In genomic region chr12:108860443-108860842, GRCh38 we compare ENCODE assay signal across 1 cellular context.
TF ChIP-seq lines count a peak whose summit lies in the region.

No MANE protein-coding gene starts in this region.

TF ChIP-seq in GM12878, 131 proteins besides CTCF, POLR2A, EP300 and RAD21 (continued from another document):
- TF ChIP-seq ZNF687 (IDR thresholded peaks at IDR 0.05) (no peak), ETV6 (conservative IDR thresholded peaks at IDR 0.05 in 1 of 2, IDR thresholded peaks at IDR 0.05 in 1 of 2; ENCODE audit: borderline replicate concordance in 1 of 2, low read depth in 1 of 2) (no peak), ZSCAN29 (IDR thresholded peaks at IDR 0.05) (no peak), CBX3 (IDR thresholded peaks at IDR 0.05; ENCODE audit: borderline replicate concordance, low read depth) (no peak), ZNF217 (IDR thresholded peaks at IDR 0.05) (no peak), SUPT20H (IDR thresholded peaks at IDR 0.05; ENCODE audit: borderline replicate concordance, control insufficient read depth, low read depth, low read length) (no peak), MTA2 (IDR thresholded peaks at IDR 0.05; ENCODE audit: low read depth) (0 out of 2 replicates have a peak, but pooled peaks have one; percentile 42), EGR1 (IDR thresholded peaks at IDR 0.05; ENCODE audit: borderline replicate concordance in 1 of 2, low read depth in 2 of 2, low read length in 2 of 2) (no peak), TAF1 (IDR thresholded peaks at IDR 0.05; ENCODE audit: borderline replicate concordance, low read depth, low read length) (no peak), ATF7 (IDR thresholded peaks at IDR 0.05; ENCODE audit: low read depth) (peak; percentile 40; the same call in 1 of the 2 replicates), BMI1 (IDR thresholded peaks at IDR 0.05; ENCODE audit: borderline replicate concordance) (no peak), CHD4 (IDR thresholded peaks at IDR 0.05) (no peak), POU2F2 (IDR thresholded peaks at IDR 0.05; ENCODE audit: borderline replicate concordance, low read depth, low read length) (no peak), DPF2 (IDR thresholded peaks at IDR 0.05) (peak; percentile 82; the same call in 1 of the 2 replicates), PBX3 (IDR thresholded peaks at IDR 0.05; ENCODE audit: insufficient replicate concordance, low read depth, low read length) (no peak), LARP7 (IDR thresholded peaks at IDR 0.05) (no peak), IRF3 (IDR thresholded peaks at IDR 0.05) (no peak), ATF2 (IDR thresholded peaks at IDR 0.05; ENCODE audit: low read length) (no peak), JUND (IDR thresholded peaks at IDR 0.05; ENCODE audit: low read depth, low read length) (no peak), MYC (IDR thresholded peaks at IDR 0.05; ENCODE audit: insufficient read depth, insufficient read length, insufficient replicate concordance, low read length, severe bottlenecking) (no peak), NFYA (IDR thresholded peaks at IDR 0.05; ENCODE audit: borderline replicate concordance, low read depth, low read length) (no peak), HDAC6 (IDR thresholded peaks at IDR 0.05; ENCODE audit: unreplicated experiment) (no peak), YBX1 (IDR thresholded peaks at IDR 0.05) (no peak), RUNX3 (IDR thresholded peaks at IDR 0.05; ENCODE audit: low read length) (0 out of 2 replicates have a peak, but pooled peaks have one; percentile 7), RB1 (IDR thresholded peaks at IDR 0.05; ENCODE audit: borderline replicate concordance) (no peak), PAX5 (IDR thresholded peaks at IDR 0.05; ENCODE audit: borderline replicate concordance, low read depth, low read length) (no peak), NR2F1 (conservative IDR thresholded peaks at IDR 0.05) (no peak), POLR2AphosphoS5 (IDR thresholded peaks at IDR 0.05; ENCODE audit: low read length) (no peak), NFXL1 (IDR thresholded peaks at IDR 0.05; ENCODE audit: borderline replicate concordance) (no peak), SPI1 (IDR thresholded peaks at IDR 0.05; ENCODE audit: borderline replicate concordance, insufficient read depth, low read depth, low read length) (peak; percentile 95), KLF5 (IDR thresholded peaks at IDR 0.05; ENCODE audit: partially characterized antibody) (no peak), JUNB (IDR thresholded peaks at IDR 0.05) (no peak), USF2 (IDR thresholded peaks at IDR 0.05; ENCODE audit: borderline replicate concordance, low read depth, low read length) (no peak), SIX5 (IDR thresholded peaks at IDR 0.05; ENCODE audit: low read depth, low read length, severe bottlenecking) (no peak), MEF2A (IDR thresholded peaks at IDR 0.05; ENCODE audit: insufficient read depth, low read depth, low read length) (no peak), EED (IDR thresholded peaks at IDR 0.05; ENCODE audit: low read depth) (peak; percentile 72; the same call in 1 of the 2 replicates), SKIL (IDR thresholded peaks at IDR 0.05; ENCODE audit: low read depth, poor library complexity, severe bottlenecking) (no peak), MTA3 (IDR thresholded peaks at IDR 0.05; ENCODE audit: borderline replicate concordance, low read length) (no peak), PAX8 (IDR thresholded peaks at IDR 0.05) (no peak), TCF7 (IDR thresholded peaks at IDR 0.05; ENCODE audit: borderline replicate concordance) (no peak), ZNF24 (IDR thresholded peaks at IDR 0.05) (no peak)
- TF ChIP-seq, protein P1, sequence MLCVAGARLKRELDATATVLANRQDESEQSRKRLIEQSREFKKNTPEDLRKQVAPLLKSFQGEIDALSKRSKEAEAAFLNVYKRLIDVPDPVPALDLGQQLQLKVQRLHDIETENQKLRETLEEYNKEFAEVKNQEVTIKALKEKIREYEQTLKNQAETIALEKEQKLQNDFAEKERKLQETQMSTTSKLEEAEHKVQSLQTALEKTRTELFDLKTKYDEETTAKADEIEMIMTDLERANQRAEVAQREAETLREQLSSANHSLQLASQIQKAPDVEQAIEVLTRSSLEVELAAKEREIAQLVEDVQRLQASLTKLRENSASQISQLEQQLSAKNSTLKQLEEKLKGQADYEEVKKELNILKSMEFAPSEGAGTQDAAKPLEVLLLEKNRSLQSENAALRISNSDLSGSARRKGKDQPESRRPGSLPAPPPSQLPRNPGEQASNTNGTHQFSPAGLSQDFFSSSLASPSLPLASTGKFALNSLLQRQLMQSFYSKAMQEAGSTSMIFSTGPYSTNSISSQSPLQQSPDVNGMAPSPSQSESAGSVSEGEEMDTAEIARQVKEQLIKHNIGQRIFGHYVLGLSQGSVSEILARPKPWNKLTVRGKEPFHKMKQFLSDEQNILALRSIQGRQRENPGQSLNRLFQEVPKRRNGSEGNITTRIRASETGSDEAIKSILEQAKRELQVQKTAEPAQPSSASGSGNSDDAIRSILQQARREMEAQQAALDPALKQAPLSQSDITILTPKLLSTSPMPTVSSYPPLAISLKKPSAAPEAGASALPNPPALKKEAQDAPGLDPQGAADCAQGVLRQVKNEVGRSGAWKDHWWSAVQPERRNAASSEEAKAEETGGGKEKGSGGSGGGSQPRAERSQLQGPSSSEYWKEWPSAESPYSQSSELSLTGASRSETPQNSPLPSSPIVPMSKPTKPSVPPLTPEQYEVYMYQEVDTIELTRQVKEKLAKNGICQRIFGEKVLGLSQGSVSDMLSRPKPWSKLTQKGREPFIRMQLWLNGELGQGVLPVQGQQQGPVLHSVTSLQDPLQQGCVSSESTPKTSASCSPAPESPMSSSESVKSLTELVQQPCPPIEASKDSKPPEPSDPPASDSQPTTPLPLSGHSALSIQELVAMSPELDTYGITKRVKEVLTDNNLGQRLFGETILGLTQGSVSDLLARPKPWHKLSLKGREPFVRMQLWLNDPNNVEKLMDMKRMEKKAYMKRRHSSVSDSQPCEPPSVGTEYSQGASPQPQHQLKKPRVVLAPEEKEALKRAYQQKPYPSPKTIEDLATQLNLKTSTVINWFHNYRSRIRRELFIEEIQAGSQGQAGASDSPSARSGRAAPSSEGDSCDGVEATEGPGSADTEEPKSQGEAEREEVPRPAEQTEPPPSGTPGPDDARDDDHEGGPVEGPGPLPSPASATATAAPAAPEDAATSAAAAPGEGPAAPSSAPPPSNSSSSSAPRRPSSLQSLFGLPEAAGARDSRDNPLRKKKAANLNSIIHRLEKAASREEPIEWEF (IDR thresholded peaks at IDR 0.05; ENCODE audit: insufficient replicate concordance, low read depth, low read length) = no peak
- TF ChIP-seq, protein P2, sequence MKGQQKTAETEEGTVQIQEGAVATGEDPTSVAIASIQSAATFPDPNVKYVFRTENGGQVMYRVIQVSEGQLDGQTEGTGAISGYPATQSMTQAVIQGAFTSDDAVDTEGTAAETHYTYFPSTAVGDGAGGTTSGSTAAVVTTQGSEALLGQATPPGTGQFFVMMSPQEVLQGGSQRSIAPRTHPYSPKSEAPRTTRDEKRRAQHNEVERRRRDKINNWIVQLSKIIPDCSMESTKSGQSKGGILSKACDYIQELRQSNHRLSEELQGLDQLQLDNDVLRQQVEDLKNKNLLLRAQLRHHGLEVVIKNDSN (IDR thresholded peaks at IDR 0.05; ENCODE audit: borderline replicate concordance, extremely low read length, insufficient read depth, low read depth, low read length) = no peak
TF ChIP-seq in GM12878: peak in this region for 13.
